ENCODE assay signal across 8 cellular contexts in genomic region chr11:88508808-88509581, GRCh38.
DNase-seq lines count a peak whose midpoint lies in the region; ATAC-seq, FAIRE-seq and TF ChIP-seq lines count a peak whose summit lies in the region.

No MANE protein-coding gene starts in this region.

- peak; percentile 65 for ATAC-seq in HG02973 (IDR thresholded peaks at IDR 0.05; ENCODE audit: unreplicated experiment)
- peak; percentile 45 to 58 for ATAC-seq in stimulated activated naive B cell treated with anti-CD40 and anti-IgM and Interleukin-4, amounts not matched to agents 10 μg/mL and 1 μg/mL and 100 μg/mL, for 72 hours (replicated peaks)

- H3K4me1 Mint-ChIP-seq in stimulated activated naive B cell treated with anti-CD40 and anti-IgM and Interleukin-4, amounts not matched to agents 10 μg/mL and 1 μg/mL and 100 μg/mL, for 72 hours: peaks cover 4 to 8% of the 10 kb centered on the region in 2 donors

- H3K79me2 ChIP-seq in keratinocyte (ENCODE audit: control insufficient read depth, insufficient read depth, low read length): no peaks in the 10 kb centered on the region

- H3K4me2 ChIP-seq in keratinocyte (ENCODE audit: control insufficient read depth, extremely low read depth, insufficient read depth, low read depth, low read length): peak overlapping the region; percentile 47

- no peak overlapping the region for H3K27ac Mint-ChIP-seq in stimulated activated naive B cell treated with anti-CD40 and anti-IgM and Interleukin-4, amounts not matched to agents 10 μg/mL and 1 μg/mL and 100 μg/mL, for 72 hours

- H3K27ac ChIP-seq in keratinocyte (ENCODE audit: control insufficient read depth, insufficient read depth, low read length): no peak overlapping the region

- dilution Hi-C loops in keratinocyte (cut with MboI; ENCODE audit: extremely low pct_ligation_motif_present, low sequenced_read_pairs): no loop called here

- peaks cover 0 to 1% of the 10 kb centered on the region in 2 donors for H3K36me3 Mint-ChIP-seq in stimulated activated naive B cell treated with anti-CD40 and anti-IgM and Interleukin-4, amounts not matched to agents 10 μg/mL and 1 μg/mL and 100 μg/mL, for 72 hours

- H3K27me3 ChIP-seq in keratinocyte (ENCODE audit: control insufficient read depth, extremely low read depth, insufficient read depth, low read length): no peaks in the 10 kb centered on the region

- H3K4me3 ChIP-seq in astrocyte of the cerebellum (ENCODE audit: low read depth, low read length): peak overlapping the region; percentile 33
- H3K4me3 ChIP-seq in keratinocyte (ENCODE audit: control insufficient read depth in 2 of 3, extremely low read depth in 1 of 3, insufficient read depth in 2 of 3, low read depth in 1 of 3, low read length in 3 of 3): peak overlapping the region; percentile 9 to 31 (median 10)

- no peaks in the 10 kb centered on the region for H3K36me3 ChIP-seq in keratinocyte (ENCODE audit: control insufficient read depth in 2 of 2, extremely low read depth in 1 of 2, insufficient read depth in 2 of 2, low read length in 2 of 2)

- in situ Hi-C loops in astrocyte of the cerebellum (cut with HindIII; ENCODE audit: low sequenced_read_pairs): no loop called here

- TF ChIP-seq CTCF in astrocyte of the cerebellum (IDR thresholded peaks at IDR 0.05; ENCODE audit: low read depth, low read length, missing control alignments): no peak
- TF ChIP-seq CTCF in keratinocyte (optimal IDR thresholded peaks at IDR 0.05 in 1 of 3, IDR thresholded peaks at IDR 0.05 in 1 of 3, conservative IDR thresholded peaks at IDR 0.05 in 1 of 3; ENCODE audit: extremely low read depth in 1 of 3, insufficient read depth in 2 of 3, low read length in 3 of 3): no peak

- H3K9me1 ChIP-seq in keratinocyte (ENCODE audit: control insufficient read depth, extremely low read depth, insufficient read depth, low read length): no peaks in the 10 kb centered on the region

- H3K4me1 ChIP-seq in keratinocyte (ENCODE audit: control insufficient read depth, extremely low read depth, insufficient read depth, low read length): peaks cover 2% of the 10 kb centered on the region

- H4K20me1 ChIP-seq in keratinocyte (ENCODE audit: control insufficient read depth, extremely low read depth, insufficient read depth, low read length): no peaks in the 10 kb centered on the region

- H3K9ac ChIP-seq in keratinocyte (ENCODE audit: control insufficient read depth, extremely low read depth, insufficient read depth, low read length): no peak overlapping the region

- peaks cover 30 to 45% of the 10 kb centered on the region in 2 donors for H3K27me3 Mint-ChIP-seq in stimulated activated naive B cell treated with anti-CD40 and anti-IgM and Interleukin-4, amounts not matched to agents 10 μg/mL and 1 μg/mL and 100 μg/mL, for 72 hours

- peak; percentile 67 for DNase-seq in DMS53 treated with DMSO at 0.1 percent for 48 hours (lab: John Stamatoyannopoulos, UW; ENCODE audit: unreplicated experiment)
- DNase-seq in astrocyte of the cerebellum (ENCODE audit: low read depth): no peak
- DNase-seq in keratinocyte (ENCODE audit: low read depth, low spot score): no peak
- DNase-seq in stimulated activated naive B cell treated with anti-CD40 and anti-IgM and Interleukin-4, amounts not matched to agents 10 μg/mL and 1 μg/mL and 100 μg/mL, for 72 hours: no peak
- DNase-seq in DMS153 treated with DMSO at 0.1 percent for 48 hours (lab: John Stamatoyannopoulos, UW; ENCODE audit: unreplicated experiment): no peak
- DNase-seq in ureter (ENCODE audit: low spot score): no peak
- DNase-seq in midbrain (lab: John Stamatoyannopoulos, UW): no peak

- H2AFZ ChIP-seq in keratinocyte (ENCODE audit: control insufficient read depth, low read length): peak overlapping the region; percentile 84

- no peak for FAIRE-seq in keratinocyte (lab: Jason Lieb, UNC)

- H3K9me3 Mint-ChIP-seq in stimulated activated naive B cell treated with anti-CD40 and anti-IgM and Interleukin-4, amounts not matched to agents 10 μg/mL and 1 μg/mL and 100 μg/mL, for 72 hours: no peaks in the 10 kb centered on the region

- H3K4me3 Mint-ChIP-seq in stimulated activated naive B cell treated with anti-CD40 and anti-IgM and Interleukin-4, amounts not matched to agents 10 μg/mL and 1 μg/mL and 100 μg/mL, for 72 hours: peak overlapping the region; percentile 36 to 41

- no peaks in the 10 kb centered on the region for H3K9me3 ChIP-seq in keratinocyte (ENCODE audit: control insufficient read depth, low read depth, low read length)
